ENCODE assay signal across 9 cellular contexts in the genomic region with DNA sequence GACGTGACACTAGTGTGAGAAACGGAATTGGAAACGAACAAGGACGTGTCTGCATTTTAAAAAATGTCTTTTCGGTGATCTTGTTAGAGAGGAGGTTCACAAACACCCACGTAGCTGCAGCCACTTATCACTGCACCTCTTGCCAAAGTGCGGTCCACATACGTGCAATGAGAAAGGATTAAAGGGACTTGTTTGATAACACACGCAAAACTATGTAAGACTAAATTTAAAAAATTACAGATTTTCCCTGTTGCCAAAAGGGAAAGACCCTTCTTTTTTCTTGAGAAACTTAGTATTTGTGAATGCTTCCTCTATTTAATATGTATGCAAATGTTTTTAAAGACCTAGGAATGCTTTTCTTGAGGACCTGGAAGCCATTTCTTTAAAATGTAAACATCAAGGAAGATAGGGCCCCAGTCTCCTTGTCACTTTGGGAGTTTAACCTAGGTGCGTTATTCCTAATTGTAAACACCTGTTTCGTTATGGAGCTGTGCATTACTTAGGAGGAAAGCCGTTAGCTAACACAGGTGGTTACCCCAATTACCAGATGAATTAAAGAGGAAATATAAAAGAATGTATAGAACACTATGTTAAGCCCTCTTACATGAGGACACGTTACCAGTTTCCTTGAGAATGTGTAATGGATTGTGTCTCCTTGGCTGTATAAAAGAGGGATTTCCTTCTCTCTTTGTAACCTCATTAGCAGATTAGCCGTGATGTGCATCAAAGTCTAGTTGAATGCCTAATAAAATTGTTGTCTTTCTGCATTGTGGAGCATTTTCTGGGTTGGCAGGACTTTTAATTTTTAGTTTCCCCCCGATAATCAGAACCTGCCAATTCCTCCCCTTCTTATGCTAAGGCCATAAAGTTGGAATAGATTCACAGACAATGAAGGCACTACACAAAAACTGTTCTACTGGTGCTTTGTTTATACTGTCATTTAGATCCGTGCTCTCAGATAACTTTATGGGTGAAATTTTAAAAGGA. TPM values are rescaled to one million over a fixed set of nuclear protein-coding genes. Genes with fewer than 3 reads are reported as not detected.
DNase-seq lines count a peak whose midpoint lies in the region; ATAC-seq, FAIRE-seq and TF ChIP-seq lines count a peak whose summit lies in the region.
"Had no signal": no experiment of that assay in that cellular context is flagged by ENCODE, and none has a peak within 500 bp of the region (broad histone marks: within the 10 kb centered on the region; RNA-seq: fewer than 3 reads in every experiment).

No MANE protein-coding gene starts in this region.

- in situ Hi-C loops in GM12878 (cut with MboI) = loop anchor here (5.0 kb wide), 1 partner anchor 255 kb away; no protein-coding TSS in a partner anchor

- H3K4me2 ChIP-seq in GM12878 (ENCODE audit: control insufficient read depth, insufficient read depth) = peak overlapping the region; percentile 75

- H3K36me3 ChIP-seq in GM12878 (ENCODE audit: control insufficient read depth in 2 of 2, insufficient read depth in 2 of 2, low read length in 1 of 2) (no peaks in the 10 kb centered on the region), lower lobe of right lung (no peaks in the 10 kb centered on the region), upper lobe of right lung (no peaks in the 10 kb centered on the region)

- TF ChIP-seq EP300 in GM12878 (IDR thresholded peaks at IDR 0.05; ENCODE audit: borderline replicate concordance in 1 of 2, control insufficient read depth in 1 of 2, low read depth in 2 of 2, low read length in 2 of 2) = peak in 1 of 2 experiments; percentile 76; a peak in 1 of 4 replicates

- H3K4me3 ChIP-seq in GM12864 (ENCODE audit: low read depth, low read length) = peak overlapping the region; percentile 85
- H3K4me3 ChIP-seq in GM12878 = peak overlapping the region; percentile 73
- peak overlapping the region; percentile 78 for H3K4me3 ChIP-seq in lower lobe of right lung
- peak overlapping the region; percentile 84 for H3K4me3 ChIP-seq in upper lobe of right lung
- H3K4me3 ChIP-seq: SK-N-MC had no signal

- 40% methylated on average over 16 of the region's 16 CpGs for WGBS in GM12878 (ENCODE audit: insufficient coverage, insufficient replicate concordance, low lambda C conversion rate, missing lambda C conversion rate)

- no peaks in the 10 kb centered on the region for H3K9me3 ChIP-seq in GM12878 (replicated peaks; ENCODE audit: control insufficient read depth, insufficient read depth, low read length)
- H3K9me3 ChIP-seq in lower lobe of right lung = no peaks in the 10 kb centered on the region
- no peaks in the 10 kb centered on the region for H3K9me3 ChIP-seq in upper lobe of right lung

- RAD21 ChIA-PET in GM12878 (lab: Charles Lee; ENCODE audit: unreplicated experiment) = interaction anchor here (0.6 to 1.3 kb wide), 3 partner anchors 10 to 310 kb away, joined by 3 read pairs; no protein-coding TSS in a partner anchor

- no peaks in the 10 kb centered on the region for H3K27me3 ChIP-seq in GM12878 (replicated peaks in 1 of 2; ENCODE audit: control insufficient read depth in 2 of 2, insufficient read depth in 2 of 2, low read length in 1 of 2)
- no peaks in the 10 kb centered on the region for H3K27me3 ChIP-seq in lower lobe of right lung (ENCODE audit: low read depth)
- no peaks in the 10 kb centered on the region for H3K27me3 ChIP-seq in upper lobe of right lung

- no peak for FAIRE-seq in GM12878 (lab: Jason Lieb, UNC)

- POLR2A ChIA-PET in GM12878 (lab: Charles Lee) = interaction anchor here (1.1 kb wide), 1 partner anchor 10 kb away, joined by 3 read pairs; no protein-coding TSS in a partner anchor

- peak overlapping the region; percentile 84 for H2AFZ ChIP-seq in GM12878 (ENCODE audit: control insufficient read depth, low read depth, low read length)

- TF ChIP-seq RAD21 in GM12878 (IDR thresholded peaks at IDR 0.05; ENCODE audit: insufficient read depth, low read depth, low read length) = no peak

- H3K9ac ChIP-seq in GM12878 (ENCODE audit: control insufficient read depth, insufficient read depth, low read length) = peak overlapping the region; percentile 78

- DNase-seq in GM12864 (ENCODE audit: low read depth) = no peak
- no peak for DNase-seq in GM12878 (ENCODE audit: low read depth, low spot score)
- DNase-seq in lower lobe of right lung = no peak
- DNase-seq in upper lobe of right lung = no peak
- DNase-seq in retina = no peak
- no peak for DNase-seq in occipital lobe (lab: John Stamatoyannopoulos, UW)
- DNase-seq in SIG-M5 (lab: John Stamatoyannopoulos, UW) = no peak

- peaks cover 9% of the 10 kb centered on the region for H3K79me2 ChIP-seq in GM12878 (ENCODE audit: control insufficient read depth, insufficient read depth, low read length)

- TF ChIP-seq POLR2A in GM12878 (IDR thresholded peaks at IDR 0.05; ENCODE audit: low read depth, low read length) = no peak

- H3K4me1 ChIP-seq in GM12878 (ENCODE audit: control insufficient read depth, insufficient read depth, low read length) = peaks cover 7% of the 10 kb centered on the region; the same call in 1 of the 2 replicates
- peaks cover 8% of the 10 kb centered on the region for H3K4me1 ChIP-seq in lower lobe of right lung
- H3K4me1 ChIP-seq in upper lobe of right lung = no peaks in the 10 kb centered on the region

- H4K20me1 ChIP-seq in GM12878 (ENCODE audit: control insufficient read depth, insufficient read depth) = no peaks in the 10 kb centered on the region

- no TSS peak for BruUV-seq in GM12878 (replicated peaks; lab: Mats Ljungman, UMichigan)

- SMC1A ChIA-PET in GM12878 (lab: Charles Lee; ENCODE audit: uncharacterized antibody, unreplicated experiment) = interaction anchor here (0.9 to 1.4 kb wide), 4 partner anchors 10 to 105 kb away, joined by 3 read pairs; no protein-coding TSS in a partner anchor

- H3K27ac ChIP-seq in GM12878 (ENCODE audit: control insufficient read depth, insufficient read depth) = peak overlapping the region; percentile 93
- H3K27ac ChIP-seq in lower lobe of right lung = peak overlapping the region; percentile 96
- H3K27ac ChIP-seq in upper lobe of right lung = peak overlapping the region; percentile 96
- H3K27ac ChIP-seq: SK-N-MC had no signal

- no peak for TF ChIP-seq CTCF in GM12864 (IDR thresholded peaks at IDR 0.05; ENCODE audit: low read depth, low read length, missing control alignments)
- TF ChIP-seq CTCF in GM12878 (IDR thresholded peaks at IDR 0.05 in 2 of 3, conservative IDR thresholded peaks at IDR 0.05 in 1 of 3; ENCODE audit: control insufficient read depth in 2 of 3, extremely low read depth in 1 of 3, insufficient read depth in 1 of 3, low read depth in 3 of 3, low read length in 3 of 3) = no peak
- no peak for TF ChIP-seq CTCF in lower lobe of right lung (IDR thresholded peaks at IDR 0.05)
- no peak for TF ChIP-seq CTCF in upper lobe of right lung (IDR thresholded peaks at IDR 0.05)

- intact Hi-C loops in GM12878 (cut with micrococcal nuclease; ENCODE audit: unreplicated experiment) (no loop called here), lower lobe of right lung (cut with DNase I) (no loop called here), upper lobe of right lung (cut with DNase I) (no loop called here)

- CTCF ChIA-PET in GM12878 (lab: Yijun Ruan, JAX) = interaction anchor here (0.6 to 1.4 kb wide), 4 partner anchors 9 to 144 kb away, joined by 3 to 4 read pairs (median 3); no protein-coding TSS in a partner anchor

- ATAC-seq in HG03565 (IDR thresholded peaks at IDR 0.05; ENCODE audit: unreplicated experiment) (peak; percentile 20), GM12878 (no peak), lower lobe of right lung (no peak), upper lobe of right lung (no peak)

TF ChIP-seq in GM12878, 131 proteins besides CTCF, POLR2A, EP300 and RAD21 (continues in another document):
- TF ChIP-seq, protein P1, sequence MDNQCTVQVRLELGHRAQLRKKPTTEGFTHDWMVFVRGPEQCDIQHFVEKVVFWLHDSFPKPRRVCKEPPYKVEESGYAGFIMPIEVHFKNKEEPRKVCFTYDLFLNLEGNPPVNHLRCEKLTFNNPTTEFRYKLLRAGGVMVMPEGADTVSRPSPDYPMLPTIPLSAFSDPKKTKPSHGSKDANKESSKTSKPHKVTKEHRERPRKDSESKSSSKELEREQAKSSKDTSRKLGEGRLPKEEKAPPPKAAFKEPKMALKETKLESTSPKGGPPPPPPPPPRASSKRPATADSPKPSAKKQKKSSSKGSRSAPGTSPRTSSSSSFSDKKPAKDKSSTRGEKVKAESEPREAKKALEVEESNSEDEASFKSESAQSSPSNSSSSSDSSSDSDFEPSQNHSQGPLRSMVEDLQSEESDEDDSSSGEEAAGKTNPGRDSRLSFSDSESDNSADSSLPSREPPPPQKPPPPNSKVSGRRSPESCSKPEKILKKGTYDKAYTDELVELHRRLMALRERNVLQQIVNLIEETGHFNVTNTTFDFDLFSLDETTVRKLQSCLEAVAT (IDR thresholded peaks at IDR 0.05) = 0 out of 2 replicates have a peak, but pooled peaks have one; percentile 13
- TF ChIP-seq MTA3 (IDR thresholded peaks at IDR 0.05; ENCODE audit: borderline replicate concordance, low read length) (peak; percentile 57; the same call in 1 of the 2 replicates), RFX5 (IDR thresholded peaks at IDR 0.05; ENCODE audit: low read depth, low read length) (no peak), BCL11A (IDR thresholded peaks at IDR 0.05; ENCODE audit: low read depth, low read length) (no peak), ATF7 (IDR thresholded peaks at IDR 0.05; ENCODE audit: low read depth) (peak; percentile 61; the same call in 1 of the 2 replicates), BACH1 (IDR thresholded peaks at IDR 0.05; ENCODE audit: borderline replicate concordance) (0 out of 2 replicates have a peak, but pooled peaks have one; percentile 25), PAX8 (IDR thresholded peaks at IDR 0.05) (0 out of 2 replicates have a peak, but pooled peaks have one; percentile 75), EED (IDR thresholded peaks at IDR 0.05; ENCODE audit: low read depth) (no peak)

RNA-seq across cellular contexts. Expression of a gene that starts 1.0 kb away (rescaled TPM):
- total RNA-seq in GM12878 (2013; cell fraction: nucleolus; rRNA removed) = 13.6 and 45.8 TPM in 2 replicates
- total RNA-seq in GM12878 (2014; rRNA removed) (0.76 and 1.2 TPM in 2 replicates), GM12878 (2014; rRNA removed; fragmentation: Illumina TruSeq; extraction: Trizol) (1.1 and 2.8 TPM in 2 replicates), GM12878 (2021) (1.1 and 1.2 TPM in 2 replicates), lower lobe of right lung (5.8 TPM), upper lobe of right lung (2.1 TPM), occipital lobe (0.78 TPM)
- polyA plus RNA-seq in GM12878 (2011; ENCODE audit: low read depth) = 0.37 TPM
- polyA plus RNA-seq in GM12878 (2011; rRNA removed) (0.90 and 3.1 TPM in 2 replicates), GM12878 (2014; fragmentation: Illumina TruSeq; extraction: Trizol) (0.48 and 2.2 TPM in 2 replicates), GM12878 (2014; fragmentation: Nextera tagmentation; extraction: Ambion mirVana) (1 to 10 TPM; 1.3 to 1.6 TPM), GM12878 (2014; rRNA removed) (1.3 and 1.6 TPM in 2 replicates), GM12878 (2016; fragmentation: Nextera tagmentation; extraction: Ambion mirVana) (1 to 10 TPM; 2.6 to 3.2 TPM)
- polyA plus RNA-seq in GM12878 (2011; cell fraction: cytosol; rRNA removed) = 0.33 and 0.84 TPM in 2 replicates
- 1.1 and 1.7 TPM in 2 replicates for polyA plus RNA-seq in GM12878 (2011; cell fraction: nucleus; rRNA removed)
- polyA plus RNA-seq in GM12878 (2012) = 0.83 and 1.1 TPM in 2 replicates
- 2.3 TPM in 2 replicates for polyA minus RNA-seq in GM12878 (2011; rRNA and poly(A)+ RNA removed)
- polyA minus RNA-seq in GM12878 (2011; cell fraction: cytosol; rRNA and poly(A)+ RNA removed) = not detected in 2 replicates
- 5.2 and 6.0 TPM in 2 replicates for polyA minus RNA-seq in GM12878 (2011; cell fraction: nucleus; rRNA and poly(A)+ RNA removed)
